In the genomic region with DNA sequence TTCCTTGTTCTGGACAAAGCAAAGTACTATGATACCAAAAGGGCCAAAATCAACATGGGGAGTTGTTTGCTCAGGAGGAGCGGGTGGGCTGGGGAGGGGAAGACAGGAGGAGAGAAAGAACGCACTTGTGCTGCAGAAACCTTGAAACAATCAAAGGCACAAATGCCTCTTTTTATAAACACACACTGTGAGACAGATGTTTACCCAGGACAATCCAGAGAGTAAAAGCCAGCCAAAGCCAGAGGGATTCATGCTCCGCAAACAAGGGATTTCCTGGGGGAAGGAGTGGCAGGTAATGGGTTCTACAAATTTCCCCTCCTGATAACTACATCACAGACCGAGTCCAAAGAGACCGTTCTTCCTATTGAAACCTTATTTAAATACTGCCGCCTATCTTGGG, we compare ENCODE assay signal across 1 cellular context.
TF ChIP-seq lines count a peak whose summit lies in the region.

No MANE protein-coding gene starts in this region.

TF ChIP-seq in HepG2, 621 proteins besides CTCF, POLR2A, EP300 and RAD21 (continued from another document and continues in another):
- TF ChIP-seq, protein P1, sequence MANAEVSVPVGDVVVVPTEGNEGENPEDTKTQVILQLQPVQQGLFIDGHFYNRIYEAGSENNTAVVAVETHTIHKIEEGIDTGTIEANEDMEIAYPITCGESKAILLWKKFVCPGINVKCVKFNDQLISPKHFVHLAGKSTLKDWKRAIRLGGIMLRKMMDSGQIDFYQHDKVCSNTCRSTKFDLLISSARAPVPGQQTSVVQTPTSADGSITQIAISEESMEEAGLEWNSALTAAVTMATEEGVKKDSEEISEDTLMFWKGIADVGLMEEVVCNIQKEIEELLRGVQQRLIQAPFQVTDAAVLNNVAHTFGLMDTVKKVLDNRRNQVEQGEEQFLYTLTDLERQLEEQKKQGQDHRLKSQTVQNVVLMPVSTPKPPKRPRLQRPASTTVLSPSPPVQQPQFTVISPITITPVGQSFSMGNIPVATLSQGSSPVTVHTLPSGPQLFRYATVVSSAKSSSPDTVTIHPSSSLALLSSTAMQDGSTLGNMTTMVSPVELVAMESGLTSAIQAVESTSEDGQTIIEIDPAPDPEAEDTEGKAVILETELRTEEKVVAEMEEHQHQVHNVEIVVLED (CRISPR knock-in tag; IDR thresholded peaks at IDR 0.05; ENCODE audit: borderline replicate concordance), result no peak
- TF ChIP-seq RAD51 (IDR thresholded peaks at IDR 0.05; ENCODE audit: borderline replicate concordance), result no peak
- no peak for TF ChIP-seq PHF20 (CRISPR knock-in tag; IDR thresholded peaks at IDR 0.05)
- TF ChIP-seq, protein P2, sequence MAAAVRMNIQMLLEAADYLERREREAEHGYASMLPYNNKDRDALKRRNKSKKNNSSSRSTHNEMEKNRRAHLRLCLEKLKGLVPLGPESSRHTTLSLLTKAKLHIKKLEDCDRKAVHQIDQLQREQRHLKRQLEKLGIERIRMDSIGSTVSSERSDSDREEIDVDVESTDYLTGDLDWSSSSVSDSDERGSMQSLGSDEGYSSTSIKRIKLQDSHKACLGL (CRISPR knock-in tag; IDR thresholded peaks at IDR 0.05), result no peak
- no peak for TF ChIP-seq ZNF530 (CRISPR knock-in tag; IDR thresholded peaks at IDR 0.05; ENCODE audit: low read depth)
- TF ChIP-seq HMGA1 (CRISPR knock-in tag; conservative IDR thresholded peaks at IDR 0.05), result no peak
- no peak for TF ChIP-seq ZNF329 (CRISPR knock-in tag; IDR thresholded peaks at IDR 0.05; ENCODE audit: low read depth)
- TF ChIP-seq, protein P3, sequence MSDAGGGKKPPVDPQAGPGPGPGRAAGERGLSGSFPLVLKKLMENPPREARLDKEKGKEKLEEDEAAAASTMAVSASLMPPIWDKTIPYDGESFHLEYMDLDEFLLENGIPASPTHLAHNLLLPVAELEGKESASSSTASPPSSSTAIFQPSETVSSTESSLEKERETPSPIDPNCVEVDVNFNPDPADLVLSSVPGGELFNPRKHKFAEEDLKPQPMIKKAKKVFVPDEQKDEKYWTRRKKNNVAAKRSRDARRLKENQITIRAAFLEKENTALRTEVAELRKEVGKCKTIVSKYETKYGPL (CRISPR knock-in tag; IDR thresholded peaks at IDR 0.05), result no peak
- TF ChIP-seq, protein P4, sequence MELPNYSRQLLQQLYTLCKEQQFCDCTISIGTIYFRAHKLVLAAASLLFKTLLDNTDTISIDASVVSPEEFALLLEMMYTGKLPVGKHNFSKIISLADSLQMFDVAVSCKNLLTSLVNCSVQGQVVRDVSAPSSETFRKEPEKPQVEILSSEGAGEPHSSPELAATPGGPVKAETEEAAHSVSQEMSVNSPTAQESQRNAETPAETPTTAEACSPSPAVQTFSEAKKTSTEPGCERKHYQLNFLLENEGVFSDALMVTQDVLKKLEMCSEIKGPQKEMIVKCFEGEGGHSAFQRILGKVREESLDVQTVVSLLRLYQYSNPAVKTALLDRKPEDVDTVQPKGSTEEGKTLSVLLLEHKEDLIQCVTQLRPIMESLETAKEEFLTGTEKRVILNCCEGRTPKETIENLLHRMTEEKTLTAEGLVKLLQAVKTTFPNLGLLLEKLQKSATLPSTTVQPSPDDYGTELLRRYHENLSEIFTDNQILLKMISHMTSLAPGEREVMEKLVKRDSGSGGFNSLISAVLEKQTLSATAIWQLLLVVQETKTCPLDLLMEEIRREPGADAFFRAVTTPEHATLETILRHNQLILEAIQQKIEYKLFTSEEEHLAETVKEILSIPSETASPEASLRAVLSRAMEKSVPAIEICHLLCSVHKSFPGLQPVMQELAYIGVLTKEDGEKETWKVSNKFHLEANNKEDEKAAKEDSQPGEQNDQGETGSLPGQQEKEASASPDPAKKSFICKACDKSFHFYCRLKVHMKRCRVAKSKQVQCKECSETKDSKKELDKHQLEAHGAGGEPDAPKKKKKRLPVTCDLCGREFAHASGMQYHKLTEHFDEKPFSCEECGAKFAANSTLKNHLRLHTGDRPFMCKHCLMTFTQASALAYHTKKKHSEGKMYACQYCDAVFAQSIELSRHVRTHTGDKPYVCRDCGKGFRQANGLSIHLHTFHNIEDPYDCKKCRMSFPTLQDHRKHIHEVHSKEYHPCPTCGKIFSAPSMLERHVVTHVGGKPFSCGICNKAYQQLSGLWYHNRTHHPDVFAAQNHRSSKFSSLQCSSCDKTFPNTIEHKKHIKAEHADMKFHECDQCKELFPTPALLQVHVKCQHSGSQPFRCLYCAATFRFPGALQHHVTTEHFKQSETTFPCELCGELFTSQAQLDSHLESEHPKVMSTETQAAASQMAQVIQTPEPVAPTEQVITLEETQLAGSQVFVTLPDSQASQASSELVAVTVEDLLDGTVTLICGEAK (IDR thresholded peaks at IDR 0.05), result no peak
- TF ChIP-seq, protein P4 (CRISPR knock-in tag; IDR thresholded peaks at IDR 0.05), result no peak
- no peak for TF ChIP-seq ZNF343 (CRISPR knock-in tag; IDR thresholded peaks at IDR 0.05)
- TF ChIP-seq SIX1 (CRISPR knock-in tag; IDR thresholded peaks at IDR 0.05; ENCODE audit: borderline replicate concordance), result peak; percentile 41; the same call in 1 of the 2 replicates
- TF ChIP-seq, protein P5, sequence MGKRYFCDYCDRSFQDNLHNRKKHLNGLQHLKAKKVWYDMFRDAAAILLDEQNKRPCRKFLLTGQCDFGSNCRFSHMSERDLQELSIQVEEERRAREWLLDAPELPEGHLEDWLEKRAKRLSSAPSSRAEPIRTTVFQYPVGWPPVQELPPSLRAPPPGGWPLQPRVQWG (CRISPR knock-in tag; IDR thresholded peaks at IDR 0.05; ENCODE audit: borderline replicate concordance, low read depth), result no peak
- TF ChIP-seq, protein P6, sequence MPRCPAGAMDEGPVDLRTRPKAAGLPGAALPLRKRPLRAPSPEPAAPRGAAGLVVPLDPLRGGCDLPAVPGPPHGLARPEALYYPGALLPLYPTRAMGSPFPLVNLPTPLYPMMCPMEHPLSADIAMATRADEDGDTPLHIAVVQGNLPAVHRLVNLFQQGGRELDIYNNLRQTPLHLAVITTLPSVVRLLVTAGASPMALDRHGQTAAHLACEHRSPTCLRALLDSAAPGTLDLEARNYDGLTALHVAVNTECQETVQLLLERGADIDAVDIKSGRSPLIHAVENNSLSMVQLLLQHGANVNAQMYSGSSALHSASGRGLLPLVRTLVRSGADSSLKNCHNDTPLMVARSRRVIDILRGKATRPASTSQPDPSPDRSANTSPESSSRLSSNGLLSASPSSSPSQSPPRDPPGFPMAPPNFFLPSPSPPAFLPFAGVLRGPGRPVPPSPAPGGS (CRISPR knock-in tag; IDR thresholded peaks at IDR 0.05), result no peak
- no peak for TF ChIP-seq MEIS1 (CRISPR knock-in tag; IDR thresholded peaks at IDR 0.05; ENCODE audit: borderline replicate concordance)
- TF ChIP-seq TBP (CRISPR knock-in tag; IDR thresholded peaks at IDR 0.05), result no peak
- TF ChIP-seq, protein P7, sequence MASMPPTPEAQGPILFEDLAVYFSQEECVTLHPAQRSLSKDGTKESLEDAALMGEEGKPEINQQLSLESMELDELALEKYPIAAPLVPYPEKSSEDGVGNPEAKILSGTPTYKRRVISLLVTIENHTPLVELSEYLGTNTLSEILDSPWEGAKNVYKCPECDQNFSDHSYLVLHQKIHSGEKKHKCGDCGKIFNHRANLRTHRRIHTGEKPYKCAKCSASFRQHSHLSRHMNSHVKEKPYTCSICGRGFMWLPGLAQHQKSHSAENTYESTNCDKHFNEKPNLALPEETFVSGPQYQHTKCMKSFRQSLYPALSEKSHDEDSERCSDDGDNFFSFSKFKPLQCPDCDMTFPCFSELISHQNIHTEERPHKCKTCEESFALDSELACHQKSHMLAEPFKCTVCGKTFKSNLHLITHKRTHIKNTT (CRISPR knock-in tag; IDR thresholded peaks at IDR 0.05), result no peak
- TF ChIP-seq RXRB (CRISPR knock-in tag; IDR thresholded peaks at IDR 0.05; ENCODE audit: borderline replicate concordance), result peak; percentile 40; the same call in 1 of the 2 replicates
- no peak for TF ChIP-seq NFYB (CRISPR knock-in tag; IDR thresholded peaks at IDR 0.05)
- TF ChIP-seq, protein P8, sequence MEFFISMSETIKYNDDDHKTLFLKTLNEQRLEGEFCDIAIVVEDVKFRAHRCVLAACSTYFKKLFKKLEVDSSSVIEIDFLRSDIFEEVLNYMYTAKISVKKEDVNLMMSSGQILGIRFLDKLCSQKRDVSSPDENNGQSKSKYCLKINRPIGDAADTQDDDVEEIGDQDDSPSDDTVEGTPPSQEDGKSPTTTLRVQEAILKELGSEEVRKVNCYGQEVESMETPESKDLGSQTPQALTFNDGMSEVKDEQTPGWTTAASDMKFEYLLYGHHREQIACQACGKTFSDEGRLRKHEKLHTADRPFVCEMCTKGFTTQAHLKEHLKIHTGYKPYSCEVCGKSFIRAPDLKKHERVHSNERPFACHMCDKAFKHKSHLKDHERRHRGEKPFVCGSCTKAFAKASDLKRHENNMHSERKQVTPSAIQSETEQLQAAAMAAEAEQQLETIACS (CRISPR knock-in tag; IDR thresholded peaks at IDR 0.05), result no peak
- no peak for TF ChIP-seq ZNF354B (CRISPR knock-in tag; IDR thresholded peaks at IDR 0.05)
- 0 out of 2 replicates have a peak, but pooled peaks have one; percentile 22 for TF ChIP-seq MED1 (CRISPR knock-in tag; IDR thresholded peaks at IDR 0.05)
- TF ChIP-seq ZNF12 (CRISPR knock-in tag; IDR thresholded peaks at IDR 0.05), result no peak
- TF ChIP-seq REXO4 (CRISPR knock-in tag; IDR thresholded peaks at IDR 0.05; ENCODE audit: borderline replicate concordance), result no peak
- no peak for TF ChIP-seq ARNT (IDR thresholded peaks at IDR 0.05)
- peak; percentile 80 for TF ChIP-seq FOXO1 (CRISPR knock-in tag; IDR thresholded peaks at IDR 0.05)
- no peak for TF ChIP-seq MAZ (IDR thresholded peaks at IDR 0.05; ENCODE audit: borderline replicate concordance, low read depth, low read length)
- TF ChIP-seq MAZ (CRISPR knock-in tag; IDR thresholded peaks at IDR 0.05; ENCODE audit: low read depth), result no peak
- no peak for TF ChIP-seq ZNF282 (IDR thresholded peaks at IDR 0.05; ENCODE audit: partially characterized antibody)
- no peak for TF ChIP-seq SMYD3 (CRISPR knock-in tag; IDR thresholded peaks at IDR 0.05)
- TF ChIP-seq, protein P9, sequence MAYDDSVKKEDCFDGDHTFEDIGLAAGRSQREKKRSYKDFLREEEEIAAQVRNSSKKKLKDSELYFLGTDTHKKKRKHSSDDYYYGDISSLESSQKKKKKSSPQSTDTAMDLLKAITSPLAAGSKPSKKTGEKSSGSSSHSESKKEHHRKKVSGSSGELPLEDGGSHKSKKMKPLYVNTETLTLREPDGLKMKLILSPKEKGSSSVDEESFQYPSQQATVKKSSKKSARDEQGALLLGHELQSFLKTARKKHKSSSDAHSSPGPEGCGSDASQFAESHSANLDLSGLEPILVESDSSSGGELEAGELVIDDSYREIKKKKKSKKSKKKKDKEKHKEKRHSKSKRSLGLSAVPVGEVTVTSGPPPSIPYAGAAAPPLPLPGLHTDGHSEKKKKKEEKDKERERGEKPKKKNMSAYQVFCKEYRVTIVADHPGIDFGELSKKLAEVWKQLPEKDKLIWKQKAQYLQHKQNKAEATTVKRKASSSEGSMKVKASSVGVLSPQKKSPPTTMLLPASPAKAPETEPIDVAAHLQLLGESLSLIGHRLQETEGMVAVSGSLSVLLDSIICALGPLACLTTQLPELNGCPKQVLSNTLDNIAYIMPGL (CRISPR knock-in tag; IDR thresholded peaks at IDR 0.05; ENCODE audit: borderline replicate concordance in 1 of 2, low read depth in 1 of 2), result no peak
- peak; percentile 46; the same call in 1 of the 2 replicates for TF ChIP-seq ELF3 (CRISPR knock-in tag; IDR thresholded peaks at IDR 0.05)
- TF ChIP-seq TOE1 (CRISPR knock-in tag; IDR thresholded peaks at IDR 0.05), result no peak
- no peak for TF ChIP-seq KAT8 (CRISPR knock-in tag; IDR thresholded peaks at IDR 0.05)
- TF ChIP-seq POGZ (CRISPR knock-in tag; IDR thresholded peaks at IDR 0.05), result no peak
- peak; percentile 61 for TF ChIP-seq FOXA1 (IDR thresholded peaks at IDR 0.05)
- peak; percentile 95 for TF ChIP-seq FOXA1 (CRISPR knock-in tag; IDR thresholded peaks at IDR 0.05)
- TF ChIP-seq ZMYM2 (CRISPR knock-in tag; IDR thresholded peaks at IDR 0.05), result no peak
- no peak for TF ChIP-seq ZNF335 (CRISPR knock-in tag; IDR thresholded peaks at IDR 0.05)
- TF ChIP-seq RCOR2 (CRISPR knock-in tag; IDR thresholded peaks at IDR 0.05), result peak; percentile 69
- TF ChIP-seq RBM39 (IDR thresholded peaks at IDR 0.05; ENCODE audit: low read depth, low read length, poor library complexity, severe bottlenecking), result no peak
